Comparison of ENCODE assay signal across 21 cellular contexts in genomic region chr19:15447057-15447456, GRCh38. TPM values are rescaled to one million over a fixed set of nuclear protein-coding genes. Genes with fewer than 3 reads are reported as not detected.
"Had no signal": no experiment of that assay in that cellular context is flagged by ENCODE, and none has a peak within 500 bp of the region (broad histone marks: within the 10 kb centered on the region; RNA-seq: fewer than 3 reads in every experiment).

No MANE protein-coding gene starts in this region.

- H3K27me3 ChIP-seq: heart right ventricle had no signal

- H3K4me3 ChIP-seq: heart right ventricle, lung, thoracic aorta had no signal

- H3K9me3 Mint-ChIP-seq: activated B cell treated with CpG ODN at 0.5 μM for 24 hours; activated naive CD4-positive, alpha-beta T cell treated with anti-CD3 and anti-CD28 coated beads for 36 hours; T-cell had no signal

- H3K27ac Mint-ChIP-seq: activated B cell treated with CpG ODN at 0.5 μM for 24 hours; activated CD4-positive, alpha-beta T cell treated with anti-CD3 and anti-CD28 coated beads for 36 hours; activated naive CD4-positive, alpha-beta T cell treated with anti-CD3 and anti-CD28 coated beads for 36 hours; progenitor cell of endocrine pancreas had no signal

- H3K27me3 Mint-ChIP-seq: activated B cell treated with CpG ODN at 0.5 μM for 24 hours; activated CD4-positive, alpha-beta T cell treated with anti-CD3 and anti-CD28 coated beads for 36 hours; T-cell had no signal

- H3K9me3 ChIP-seq: heart right ventricle, thoracic aorta had no signal

- H3K4me3 Mint-ChIP-seq: activated B cell treated with CpG ODN at 0.5 μM for 24 hours; activated CD4-positive, alpha-beta T cell treated with anti-CD3 and anti-CD28 coated beads for 36 hours; activated naive CD4-positive, alpha-beta T cell treated with anti-CD3 and anti-CD28 coated beads for 36 hours; T-cell had no signal

- H3K36me3 ChIP-seq: thoracic aorta had no signal

- DNase-seq: activated B cell treated with CpG ODN at 0.5 μM for 24 hours; activated CD4-positive, alpha-beta T cell treated with anti-CD3 and anti-CD28 coated beads for 36 hours; activated CD4-positive, alpha-beta T cell treated with anti-CD3 and anti-CD28 coated beads, Interleukin-2, amount 50 U/mL, for 48 hours; activated effector memory CD4-positive, alpha-beta T cell treated with Interleukin-2 at 50 U/mL for 16 hours; activated naive CD4-positive, alpha-beta T cell treated with anti-CD3 and anti-CD28 coated beads for 36 hours; activated T-cell treated with anti-CD3 and anti-CD28 coated beads, Interleukin-2, amount 50 U/mL, for 48 hours; amygdala; heart right ventricle; islet precursor cell; left colon; stimulated activated CD4-positive, alpha-beta T cell treated with anti-CD3 and anti-CD28 coated beads, Interleukin-4, amount 100 ng/mL, for 1 hour; stimulated activated naive CD4-positive, alpha-beta T cell treated with Interleukin-2 at 50 U/mL for 16 hours; T-cell had no signal

- ATAC-seq: activated CD4-positive, alpha-beta T cell treated with anti-CD3 and anti-CD28 coated beads for 36 hours; heart right ventricle; left colon; T-cell had no signal

RNA-seq across cellular contexts. Expression of gene RASAL3, which starts 17.3 kb away (rescaled TPM):
- total RNA-seq: epithelial cell of proximal tubule, fibroblast of villous mesenchyme, osteocyte, progenitor cell of endocrine pancreas had no signal

RNA-seq across cellular contexts. Expression of gene PGLYRP2, which starts 32.2 kb away (rescaled TPM):
- total RNA-seq: activated B cell treated with CpG ODN at 0.5 μM for 24 hours, cerebellum, epithelial cell of proximal tubule, fibroblast of villous mesenchyme, heart right ventricle, left colon, lung, osteocyte, progenitor cell of endocrine pancreas, thoracic aorta had no signal
- polyA plus RNA-seq: heart right ventricle, neural cell had no signal
